ENCODE assay signal across 21 cellular contexts in the genomic region with DNA sequence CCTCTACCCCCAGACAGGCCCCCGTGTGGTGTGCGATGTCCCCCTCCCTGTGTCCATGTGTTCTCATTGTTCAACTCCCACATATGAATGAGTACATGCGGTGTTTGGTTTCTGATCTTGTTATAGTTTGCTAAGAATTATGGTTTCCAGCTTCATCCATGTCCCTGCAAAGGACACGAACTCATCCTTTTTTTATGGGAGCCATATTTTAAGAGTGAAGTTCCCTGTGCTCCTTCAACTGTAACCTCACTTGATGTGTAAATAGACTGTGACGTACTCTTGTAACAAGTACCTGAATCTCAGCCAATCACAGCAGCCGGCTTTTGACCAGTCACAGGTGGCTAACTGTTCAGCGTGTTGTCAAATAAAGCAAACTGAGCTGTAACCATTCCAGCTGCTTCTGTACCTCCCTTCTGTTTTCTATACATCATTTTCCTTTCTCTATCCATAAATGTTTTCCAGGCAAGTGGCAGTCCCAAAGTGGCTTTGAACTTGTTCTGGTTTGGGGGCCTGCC.
DNase-seq lines count a peak whose midpoint lies in the region; ATAC-seq, FAIRE-seq and TF ChIP-seq lines count a peak whose summit lies in the region.
"Had no signal": no experiment of that assay in that cellular context is flagged by ENCODE, and none has a peak within 500 bp of the region (broad histone marks: within the 10 kb centered on the region; RNA-seq: fewer than 3 reads in every experiment).

No MANE protein-coding gene starts in this region.

- ATAC-seq in mucosa of descending colon: peak; percentile 60
- ATAC-seq: CD8-positive, alpha-beta T cell; stimulated activated naive B cell treated with anti-CD40 and anti-IgM and Interleukin-4, amounts not matched to agents 10 μg/mL and 1 μg/mL and 100 μg/mL, for 72 hours; WTC11 had no signal

- no peaks in the 10 kb centered on the region for H3K27me3 ChIP-seq in tibial artery

- H3K36me3 ChIP-seq in mucosa of descending colon (ENCODE audit: low read depth) (no peaks in the 10 kb centered on the region), tibial artery (no peaks in the 10 kb centered on the region)
- H3K36me3 ChIP-seq: left ventricle myocardium inferior, thoracic aorta had no signal

- no peak for TF ChIP-seq POLR2A in GM12892 (IDR thresholded peaks at IDR 0.05; ENCODE audit: low read depth, low read length)

- no peak for FAIRE-seq in GM12892 (lab: Jason Lieb, UNC)
- FAIRE-seq: GM18507 had no signal

- TF ChIP-seq CTCF in mucosa of descending colon (IDR thresholded peaks at IDR 0.05) (no peak), tibial artery (IDR thresholded peaks at IDR 0.05) (no peak)

- no peaks in the 10 kb centered on the region for H3K4me1 ChIP-seq in mucosa of descending colon (ENCODE audit: low read depth)
- H3K4me1 ChIP-seq in tibial artery: peaks cover 0 to 5% (median 1%) of the 10 kb centered on the region in 4 donors
- H3K4me1 ChIP-seq: left ventricle myocardium inferior had no signal

- H3K4me3 ChIP-seq in mucosa of descending colon (no peak overlapping the region), tibial artery (no peak overlapping the region)
- H3K4me3 ChIP-seq: left ventricle myocardium inferior, thoracic aorta had no signal

- intact Hi-C loops in mucosa of descending colon (cut with DNase I, micrococcal nuclease): no loop called here
- intact Hi-C loops in tibial artery (cut with DNase I; ENCODE audit: low total_unique reads): no loop called here

- no peak overlapping the region for H3K27ac ChIP-seq in tibial artery
- H3K27ac ChIP-seq: left ventricle myocardium inferior, thoracic aorta had no signal

- peak; percentile 81 for DNase-seq in DMS79 (lab: John Stamatoyannopoulos, UW)
- peak; percentile 36 to 73 for DNase-seq in NCI-H187 (lab: John Stamatoyannopoulos, UW)
- DNase-seq in NCI-H510A (lab: John Stamatoyannopoulos, UW): peak; percentile 91
- DNase-seq in mucosa of descending colon: peak in 1 of 3 donors; percentile 10
- DNase-seq in anterior cingulate cortex (lab: John Stamatoyannopoulos, UW): no peak
- DNase-seq in tibial artery: no peak
- no peak for DNase-seq in GM12892 (ENCODE audit: insufficient read length)
- DNase-seq: activated CD4-positive, alpha-beta T cell treated with anti-CD3 and anti-CD28 coated beads, Interleukin-2, amount 50 U/mL, for 4 hours; activated gamma-delta T cell treated with Interleukin-2 at 50 U/mL for 16 hours; CD8-positive, alpha-beta T cell; cortex of kidney; EL; left ventricle myocardium inferior; NCI-H2081 treated with DMSO at 0.1 percent for 48 hours; posterior cingulate gyrus; SK-N-SH; stimulated activated naive B cell treated with anti-CD40 and anti-IgM and Interleukin-4, amounts not matched to agents 10 μg/mL and 1 μg/mL and 100 μg/mL, for 72 hours; T-helper 9 cell had no signal

- H3K9me3 ChIP-seq in mucosa of descending colon (no peaks in the 10 kb centered on the region), tibial artery (no peaks in the 10 kb centered on the region)
- H3K9me3 ChIP-seq: left ventricle myocardium inferior, thoracic aorta had no signal

Comparison
In these comparisons a context has a peak if more than half of its experiments do, and no peak if none do; other contexts are left out.
1. DNase-seq: peak in DMS79 (single experiment), NCI-H187 (2 of 2) and NCI-H510A (single experiment); none in anterior cingulate cortex (0 of 58), tibial artery (0 of 2) and GM12892 (single experiment).